In genomic region chr14:77799863-77800730, GRCh38 we compare ENCODE assay signal across 8 cellular contexts. TPM values are rescaled to one million over a fixed set of nuclear protein-coding genes. Genes with fewer than 3 reads are reported as not detected.
DNase-seq lines count a peak whose midpoint lies in the region; ATAC-seq and TF ChIP-seq lines count a peak whose summit lies in the region.

Gene ADCK1, plus strand, starts transcription at chr14:77800109. Its CDS starts 18,870 bp downstream, at chr14:77818979.

- POLR2A ChIA-PET in WTC11 (lab: Charles Lee) = interaction anchor here (0.5 to 1.0 kb wide), 3 partner anchors 14 to 40 kb away, joined by 3 read pairs; no protein-coding TSS in a partner anchor

- peak within 1 kb of the TSS; percentile 81 for H3K4me3 Mint-ChIP-seq in WTC11

- H3K4me1 Mint-ChIP-seq in WTC11 = peaks cover 20% of the 10 kb centered on the region

- CTCF ChIA-PET in WTC11 (lab: Charles Lee) = interaction anchor here (1.0 to 1.5 kb wide), 6 partner anchors 9 to 181 kb away, joined by 3 to 13 read pairs (median 4); partner anchors contain the start of gene SNW1

- no peaks in the 10 kb centered on the region for H3K27me3 Mint-ChIP-seq in WTC11 (ENCODE audit: low read depth)

- no peaks in the 10 kb centered on the region for H3K9me3 Mint-ChIP-seq in WTC11

- H3K27ac Mint-ChIP-seq in WTC11 = peak within 1 kb of the TSS; percentile 68

- TF ChIP-seq CTCF in WTC11 (IDR thresholded peaks at IDR 0.05) = no peak
- TF ChIP-seq CTCF in cardiac fibroblast (IDR thresholded peaks at IDR 0.05; ENCODE audit: low read depth, low read length) = peak; percentile 59

- H3K4me3 ChIP-seq in cardiac fibroblast (replicated peaks in 1 of 2; ENCODE audit: low read depth in 2 of 2, low read length in 2 of 2) = peak within 1 kb of the TSS; percentile 61 to 71

- DNase-seq in AG08396 (ENCODE audit: low spot score) (peak; percentile 87), NCI-H2196 (lab: John Stamatoyannopoulos, UW; ENCODE audit: unreplicated experiment) (peak; percentile 84), WTC11 (ENCODE audit: low spot score) (peak; percentile 85), cardiac fibroblast (ENCODE audit: low read depth in 2 of 2) (peak; percentile 76 to 81), inferior parietal cortex (ENCODE audit: extremely low spot score) (peak; percentile 81)
- peak; percentile 74 to 85 for DNase-seq in stimulated activated CD4-positive, alpha-beta T cell treated with anti-CD3 and anti-CD28 coated beads, Interleukin-12 subunit alpha, Interleukin-12 subunit beta, amount 100 ng/mL, for 24 hours (ENCODE audit: low read depth in 2 of 2)

- H3K36me3 Mint-ChIP-seq in WTC11 = no peaks in the 10 kb centered on the region

- peak; percentile 88 for ATAC-seq in GM18873 (IDR thresholded peaks at IDR 0.05; ENCODE audit: low FRiP score, unreplicated experiment)
- ATAC-seq in HG03135 (IDR thresholded peaks at IDR 0.05; ENCODE audit: unreplicated experiment) = peak; percentile 94
- ATAC-seq in WTC11 = peak; percentile 81

TF ChIP-seq in WTC11, 78 proteins besides CTCF, POLR2A, EP300 and RAD21 (continues in another document):
- TF ChIP-seq ZNF671 (CRISPR knock-in tag; IDR thresholded peaks at IDR 0.05) (no peak), NFATC4 (CRISPR knock-in tag; IDR thresholded peaks at IDR 0.05) (no peak), PRDM15 (CRISPR knock-in tag; IDR thresholded peaks at IDR 0.05) (peak; percentile 20; the same call in 1 of the 2 replicates), USF1 (CRISPR knock-in tag; IDR thresholded peaks at IDR 0.05) (peak; percentile 95), RELA (CRISPR knock-in tag; IDR thresholded peaks at IDR 0.05; ENCODE audit: borderline replicate concordance) (0 out of 2 replicates have a peak, but pooled peaks have one; percentile 12), IRF1 (CRISPR knock-in tag; IDR thresholded peaks at IDR 0.05) (peak; percentile 55; the same call in 1 of the 2 replicates), ZNF425 (CRISPR knock-in tag; conservative IDR thresholded peaks at IDR 0.05) (no peak), ESRRA (CRISPR knock-in tag; IDR thresholded peaks at IDR 0.05; ENCODE audit: borderline replicate concordance) (peak; percentile 74; the same call in 1 of the 2 replicates), ZNF232 (CRISPR knock-in tag; IDR thresholded peaks at IDR 0.05) (peak; percentile 61; the same call in 1 of the 2 replicates), ZSCAN18 (CRISPR knock-in tag; IDR thresholded peaks at IDR 0.05) (no peak), HMGXB4 (CRISPR knock-in tag; IDR thresholded peaks at IDR 0.05) (peak; percentile 88; the same call in 1 of the 2 replicates), ZBTB43 (CRISPR knock-in tag; IDR thresholded peaks at IDR 0.05) (no peak), ZNF121 (CRISPR knock-in tag; IDR thresholded peaks at IDR 0.05) (peak; percentile 99), TEAD4 (CRISPR knock-in tag; IDR thresholded peaks at IDR 0.05) (no peak), NR2C2 (CRISPR knock-in tag; IDR thresholded peaks at IDR 0.05) (no peak), NR1H2 (CRISPR knock-in tag; IDR thresholded peaks at IDR 0.05) (no peak), SP1 (CRISPR knock-in tag; conservative IDR thresholded peaks at IDR 0.05) (0 out of 2 replicates have a peak, but pooled peaks have one; percentile 18), EMX1 (CRISPR knock-in tag; IDR thresholded peaks at IDR 0.05) (no peak), ELF4 (CRISPR knock-in tag; IDR thresholded peaks at IDR 0.05; ENCODE audit: low read depth) (no peak), HMGA2 (CRISPR knock-in tag; IDR thresholded peaks at IDR 0.05) (no peak)

RNA-seq across cellular contexts. Expression of gene ADCK1, which starts in this region (rescaled TPM):
- 11.4 to 12.8 TPM (median 12.0 TPM) in 3 replicates for total RNA-seq in WTC11 (2021)

Comparison
In these comparisons a context has a peak if more than half of its experiments do, and no peak if none do; other contexts are left out.
1. Peak in every context shown above with its lines: DNase-seq, ATAC-seq and H3K4me3 ChIP-seq.